In genomic region chr10:11824376-11824775, GRCh38 we compare ENCODE assay signal across 1 cellular context.
TF ChIP-seq lines count a peak whose summit lies in the region.

No MANE protein-coding gene starts in this region.

TF ChIP-seq in K562, 482 proteins besides CTCF, POLR2A, EP300 and RAD21 (continued from another document):
- TF ChIP-seq ZNF280B (CRISPR knock-in tag; IDR thresholded peaks at IDR 0.05) (no peak), MBD1 (CRISPR knock-in tag; IDR thresholded peaks at IDR 0.05) (no peak), ZNF23 (CRISPR knock-in tag; IDR thresholded peaks at IDR 0.05) (no peak), SMARCA5 (IDR thresholded peaks at IDR 0.05) (no peak), SMARCC2 (IDR thresholded peaks at IDR 0.05; ENCODE audit: low read depth) (no peak), SNAPC5 (CRISPR knock-in tag; IDR thresholded peaks at IDR 0.05) (no peak), RCOR1 (IDR thresholded peaks at IDR 0.05; ENCODE audit: borderline replicate concordance in 1 of 2, low read depth in 2 of 2, low read length in 2 of 2) (no peak)
